ENCODE assay signal across 8 cellular contexts in the genomic region with DNA sequence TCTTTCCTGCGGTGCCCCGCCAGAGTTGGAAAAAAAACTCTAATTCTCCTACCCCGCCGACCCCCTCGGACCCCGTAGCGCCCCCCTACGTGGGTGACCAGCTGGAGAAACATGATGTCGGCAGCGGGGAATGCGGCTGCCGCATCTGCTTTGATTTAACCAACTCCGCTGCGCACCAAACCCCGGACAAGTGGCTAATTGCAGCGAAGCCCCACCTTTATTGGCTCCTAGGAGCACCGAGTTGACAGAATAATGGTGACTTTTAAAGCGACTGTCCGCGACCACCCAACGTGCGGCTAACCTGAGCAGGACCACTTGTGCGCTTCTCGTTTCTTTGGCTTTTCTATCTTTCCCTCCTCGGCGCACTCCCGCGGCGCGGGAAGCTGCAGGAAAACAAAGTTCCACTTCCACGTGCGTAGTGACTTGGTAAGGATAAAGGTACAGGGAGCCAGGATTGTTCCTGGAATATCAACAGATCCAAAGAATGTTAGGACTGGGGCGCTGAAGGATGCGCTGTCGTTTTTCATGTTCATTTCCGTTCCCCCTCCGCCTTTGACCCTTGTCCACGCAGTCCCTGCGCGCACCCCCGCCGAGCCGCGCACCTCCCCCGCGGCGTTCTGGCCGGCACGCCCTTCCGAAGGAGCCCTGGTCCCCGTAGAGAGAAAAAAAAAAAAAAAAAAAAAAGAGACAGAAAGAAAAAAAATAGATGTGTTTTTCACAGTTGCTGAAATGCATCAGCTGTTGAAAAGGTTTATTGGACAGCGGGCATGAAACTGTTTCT. TPM values are rescaled to one million over a fixed set of nuclear protein-coding genes. Genes with fewer than 3 reads are reported as not detected.
A peak's percentile ranks its signal among the peaks of the same experiment; 100 is the strongest.
DNase-seq lines count a peak whose midpoint lies in the region; ATAC-seq and TF ChIP-seq lines count a peak whose summit lies in the region.

No MANE protein-coding gene starts in this region.

- TF ChIP-seq EP300 in transverse colon (IDR thresholded peaks at IDR 0.05; ENCODE audit: low read depth), result no peak

- H3K4me1 ChIP-seq in BE2C (no peaks in the 10 kb centered on the region), right lobe of liver (peaks cover 0 to 18% (median 5%) of the 10 kb centered on the region in 4 donors), transverse colon (peaks cover 6 to 22% (median 17%) of the 10 kb centered on the region in 4 donors)

- H3K27ac ChIP-seq in right lobe of liver, result no peak overlapping the region
- no peak overlapping the region for H3K27ac ChIP-seq in transverse colon

- intact Hi-C loops in right lobe of liver (cut with DNase I), result no loop called here
- intact Hi-C loops in transverse colon (cut with DNase I; ENCODE audit: low total_unique reads), result no loop called here

- TF ChIP-seq POLR2A in right lobe of liver (IDR thresholded peaks at IDR 0.05) (no peak), transverse colon (IDR thresholded peaks at IDR 0.05) (no peak)

- H3K27me3 ChIP-seq in BE2C (peaks cover 75% of the 10 kb centered on the region), right lobe of liver (peaks cover 17 to 40% of the 10 kb centered on the region in 2 donors), transverse colon (peaks cover 74% of the 10 kb centered on the region)

- H3K4me3 ChIP-seq in BE2C (ENCODE audit: low read depth, low read length), result 0 out of 2 replicates have a peak overlapping the region, but pooled peaks have one; percentile 9
- peak overlapping the region; percentile 33 to 43 (median 34) for H3K4me3 ChIP-seq in right lobe of liver
- H3K4me3 ChIP-seq in transverse colon, result peak overlapping the region; percentile 10 to 52 (median 25)

- TF ChIP-seq CTCF in BE2C (IDR thresholded peaks at IDR 0.05; ENCODE audit: low read depth, low read length), result no peak
- no peak for TF ChIP-seq CTCF in right lobe of liver (IDR thresholded peaks at IDR 0.05)
- no peak for TF ChIP-seq CTCF in transverse colon (IDR thresholded peaks at IDR 0.05)

- H3K36me3 ChIP-seq in BE2C (no peaks in the 10 kb centered on the region), right lobe of liver (no peaks in the 10 kb centered on the region), transverse colon (no peaks in the 10 kb centered on the region)

- no peak for DNase-seq in BE2C
- peak; percentile 35 for DNase-seq in astrocyte of the hippocampus (ENCODE audit: low read depth, low spot score)
- DNase-seq in right lobe of liver, result no peak
- DNase-seq in transverse colon, result no peak
- DNase-seq in NCI-H2107 treated with DMSO at 0.1 percent for 48 hours (lab: John Stamatoyannopoulos, UW; ENCODE audit: unreplicated experiment), result no peak

- H3K9me3 ChIP-seq in BE2C, result no peaks in the 10 kb centered on the region
- H3K9me3 ChIP-seq in right lobe of liver, result no peaks in the 10 kb centered on the region
- H3K9me3 ChIP-seq in transverse colon, result no peaks in the 10 kb centered on the region

- in situ Hi-C loops in transverse colon (cut with MboI; ENCODE audit: low pct_ligation_motif_present in 1 of 4, low pct_unique_long_range_greater_than_20kb in 1 of 4, low sequenced_read_pairs in 3 of 4), result no loop called here

- ATAC-seq in GM18907 (IDR thresholded peaks at IDR 0.05; ENCODE audit: unreplicated experiment) (peak; percentile 40), HG03469 (IDR thresholded peaks at IDR 0.05; ENCODE audit: unreplicated experiment) (peak; percentile 20), right lobe of liver (peak; percentile 39 to 66 (median 52)), GM21528 (IDR thresholded peaks at IDR 0.05; ENCODE audit: low FRiP score, unreplicated experiment) (no peak)

- WGBS in right lobe of liver (ENCODE audit: insufficient coverage, low coverage, low lambda C conversion rate, missing lambda C conversion rate), result 2% methylated on average over 42 of the region's 52 CpGs
- 2 to 3% methylated on average over 9 to 52 of the region's 52 CpGs for WGBS in transverse colon (ENCODE audit: low coverage in 1 of 2), 2 donors

RNA-seq across cellular contexts. Expression of gene WNT16, which starts 1.4 kb away (rescaled TPM):
- polyA plus RNA-seq in BE2C (2012; ENCODE audit: insufficient read depth, insufficient read length, low read depth), result not detected
- total RNA-seq in right lobe of liver, result not detected
- total RNA-seq in transverse colon, result under 1 TPM in 1 of 4 donors, not detected in 3; 0.32 TPM
